10 cellular contexts compared by ENCODE assay signal in genomic region chr1:205375816-205376545, GRCh38. TPM values are rescaled to one million over a fixed set of nuclear protein-coding genes. Genes with fewer than 3 reads are reported as not detected.
DNase-seq lines count a peak whose midpoint lies in the region; ATAC-seq and TF ChIP-seq lines count a peak whose summit lies in the region.
"Had no signal": no experiment of that assay in that cellular context is flagged by ENCODE, and none has a peak within 500 bp of the region (broad histone marks: within the 10 kb centered on the region; RNA-seq: fewer than 3 reads in every experiment).

No MANE protein-coding gene starts in this region.

- H3K27ac Mint-ChIP-seq in activated CD8-positive, alpha-beta memory T cell treated with anti-CD3 and anti-CD28 coated beads, Interleukin-2, amount 10 ng/mL, durations not matched to agents 7 days and 5 days: no peak overlapping the region
- H3K27ac Mint-ChIP-seq: CD8-positive, alpha-beta T cell had no signal

- TF ChIP-seq POLR2A in gastroesophageal sphincter (IDR thresholded peaks at IDR 0.05) (no peak), tibial nerve (IDR thresholded peaks at IDR 0.05) (no peak)

- no peak overlapping the region for H3K4me3 Mint-ChIP-seq in activated CD8-positive, alpha-beta memory T cell treated with anti-CD3 and anti-CD28 coated beads, Interleukin-2, amount 10 ng/mL, durations not matched to agents 7 days and 5 days
- H3K4me3 Mint-ChIP-seq: CD8-positive, alpha-beta T cell had no signal

- H3K9me3 ChIP-seq in gastroesophageal sphincter (no peaks in the 10 kb centered on the region), upper lobe of right lung (no peaks in the 10 kb centered on the region), tibial nerve (no peaks in the 10 kb centered on the region)

- no peaks in the 10 kb centered on the region for H3K9me3 Mint-ChIP-seq in activated CD8-positive, alpha-beta memory T cell treated with anti-CD3 and anti-CD28 coated beads, Interleukin-2, amount 10 ng/mL, durations not matched to agents 7 days and 5 days (ENCODE audit: low read depth)
- H3K9me3 Mint-ChIP-seq: CD8-positive, alpha-beta T cell had no signal

- H3K4me3 ChIP-seq in gastroesophageal sphincter (no peak overlapping the region), upper lobe of right lung (no peak overlapping the region), tibial nerve (no peak overlapping the region)

- 2 to 27% methylated on average over 4 to 6 of the region's 6 CpGs for WGBS in gastroesophageal sphincter (ENCODE audit: low coverage in 1 of 2), 2 donors
- WGBS in tibial nerve, 2 donors: 24 to 26% methylated on average over 6 of the region's 6 CpGs

- ATAC-seq in activated CD8-positive, alpha-beta memory T cell treated with anti-CD3 and anti-CD28 coated beads, Interleukin-2, amount 10 ng/mL, durations not matched to agents 7 days and 5 days: no peak
- ATAC-seq in gastroesophageal sphincter (peak; percentile 43), upper lobe of right lung (peak; percentile 58)
- ATAC-seq: CD8-positive, alpha-beta T cell had no signal

- CTCF ChIA-PET in activated CD8-positive, alpha-beta memory T cell treated with anti-CD3 and anti-CD28 coated beads, Interleukin-2, amount 10 ng/mL, durations not matched to agents 7 days and 5 days (lab: Charles Lee): interaction anchor here (0.7 to 1.4 kb wide), 4 partner anchors 20 to 149 kb away, joined by 3 to 6 read pairs (median 3); no protein-coding TSS in a partner anchor

- H3K4me1 ChIP-seq in gastroesophageal sphincter (peaks cover 0 to 8% (median 0%) of the 10 kb centered on the region in 3 donors), upper lobe of right lung (peaks cover 21% of the 10 kb centered on the region), tibial nerve (peaks cover 0 to 11% (median 0%) of the 10 kb centered on the region in 4 donors)

- H3K36me3 Mint-ChIP-seq in activated CD8-positive, alpha-beta memory T cell treated with anti-CD3 and anti-CD28 coated beads, Interleukin-2, amount 10 ng/mL, durations not matched to agents 7 days and 5 days: no peaks in the 10 kb centered on the region
- H3K36me3 Mint-ChIP-seq: CD8-positive, alpha-beta T cell had no signal

- H3K27me3 Mint-ChIP-seq in activated CD8-positive, alpha-beta memory T cell treated with anti-CD3 and anti-CD28 coated beads, Interleukin-2, amount 10 ng/mL, durations not matched to agents 7 days and 5 days: peaks cover 53% of the 10 kb centered on the region

- intact Hi-C loops in upper lobe of right lung (cut with DNase I): no loop called here

- H3K36me3 ChIP-seq in gastroesophageal sphincter (no peaks in the 10 kb centered on the region), upper lobe of right lung (no peaks in the 10 kb centered on the region), tibial nerve (no peaks in the 10 kb centered on the region)

- peaks cover 53% of the 10 kb centered on the region for H3K27me3 ChIP-seq in gastroesophageal sphincter
- no peaks in the 10 kb centered on the region for H3K27me3 ChIP-seq in upper lobe of right lung
- peaks cover 0 to 33% of the 10 kb centered on the region in 2 donors for H3K27me3 ChIP-seq in tibial nerve

- peak; percentile 24 for DNase-seq in activated CD8-positive, alpha-beta memory T cell treated with anti-CD3 and anti-CD28 coated beads for 24 hours
- DNase-seq in activated CD8-positive, alpha-beta memory T cell treated with anti-CD3 and anti-CD28 coated beads, Interleukin-2, amount 10 ng/mL, durations not matched to agents 7 days and 5 days: no peak
- DNase-seq in RPMI7951 (ENCODE audit: low read depth) (peak; percentile 66), upper lobe of right lung (no peak), tibial nerve (ENCODE audit: low spot score in 2 of 2) (no peak), GOT3 (lab: John Stamatoyannopoulos, UW) (no peak), NAMALWA (ENCODE audit: low spot score) (no peak)
- DNase-seq: MV-4-11 had no signal

- peaks cover 5% of the 10 kb centered on the region for H3K4me1 Mint-ChIP-seq in activated CD8-positive, alpha-beta memory T cell treated with anti-CD3 and anti-CD28 coated beads, Interleukin-2, amount 10 ng/mL, durations not matched to agents 7 days and 5 days

- H3K27ac ChIP-seq in gastroesophageal sphincter (no peak overlapping the region), upper lobe of right lung (no peak overlapping the region), tibial nerve (no peak overlapping the region)

- TF ChIP-seq CTCF in gastroesophageal sphincter (IDR thresholded peaks at IDR 0.05) (no peak), upper lobe of right lung (IDR thresholded peaks at IDR 0.05) (no peak), tibial nerve (IDR thresholded peaks at IDR 0.05) (no peak)

- TF ChIP-seq EP300 in gastroesophageal sphincter (IDR thresholded peaks at IDR 0.05) (no peak), tibial nerve (IDR thresholded peaks at IDR 0.05) (no peak)

RNA-seq across cellular contexts. Expression of gene KLHDC8A, which starts 19.3 kb away (rescaled TPM):
- total RNA-seq in activated CD8-positive, alpha-beta memory T cell treated with anti-CD3 and anti-CD28 coated beads, Interleukin-2, amount 10 ng/mL, durations not matched to agents 7 days and 5 days: not detected
- not detected in 2 replicates for total RNA-seq in RPMI7951 (2014; rRNA removed; shearing (Covaris generic))
- total RNA-seq in gastroesophageal sphincter (under 1 TPM in 3 of 4 donors, not detected in 1; 0.16 to 0.40 (median 0.31) TPM), upper lobe of right lung (0.78 TPM), tibial nerve (1 to 10 TPM; 4.1 to 5.5 (median 4.6) TPM)
- total RNA-seq: CD8-positive, alpha-beta T cell had no signal

RNA-seq across cellular contexts. Expression of gene LEMD1, which starts 45.9 kb away (rescaled TPM):
- total RNA-seq in activated CD8-positive, alpha-beta memory T cell treated with anti-CD3 and anti-CD28 coated beads, Interleukin-2, amount 10 ng/mL, durations not matched to agents 7 days and 5 days: 1 to 10 TPM in 1 of 2 experiments, under 1 TPM in 1; 0.54 to 1.8 TPM
- total RNA-seq in RPMI7951 (2014; rRNA removed; shearing (Covaris generic)): not detected in 2 replicates
- total RNA-seq in gastroesophageal sphincter (not detected), upper lobe of right lung (2.1 TPM), tibial nerve (not detected)
- total RNA-seq: CD8-positive, alpha-beta T cell had no signal

RNA-seq across cellular contexts. Expression of gene NUAK2, which starts 54.4 kb away (rescaled TPM):
- total RNA-seq in activated CD8-positive, alpha-beta memory T cell treated with anti-CD3 and anti-CD28 coated beads, Interleukin-2, amount 10 ng/mL, durations not matched to agents 7 days and 5 days: 1 to 10 TPM; 1.9 to 6.0 TPM
- 0.78 and 1.2 TPM in 2 replicates for total RNA-seq in RPMI7951 (2014; rRNA removed; shearing (Covaris generic))
- total RNA-seq in gastroesophageal sphincter (1 to 10 TPM in 1 of 4 donors, under 1 TPM in 3; 0.67 to 1.1 (median 0.83) TPM), upper lobe of right lung (8.8 TPM), tibial nerve (1 to 10 TPM in 3 of 4 donors, under 1 TPM in 1; 0.60 to 5.3 (median 2.7) TPM)

Comparison
In these comparisons a context has a peak if more than half of its experiments do, and no peak if none do; other contexts are left out.
1. DNase-seq: peak in activated CD8-positive, alpha-beta memory T cell treated with anti-CD3 and anti-CD28 coated beads for 24 hours (single experiment) and RPMI7951 (single experiment); none in activated CD8-positive, alpha-beta memory T cell treated with anti-CD3 and anti-CD28 coated beads, Interleukin-2, amount 10 ng/mL, durations not matched to agents 7 days and 5 days (single experiment), upper lobe of right lung (single experiment), tibial nerve (0 of 2), GOT3 (single experiment) and NAMALWA (single experiment).